1 cellular context compared by ENCODE assay signal in genomic region chr6:28807682-28808280, GRCh38.
TF ChIP-seq lines count a peak whose summit lies in the region.

No MANE protein-coding gene starts in this region.

TF ChIP-seq in HCT116, 20 proteins besides CTCF, POLR2A, EP300 and RAD21 (continued from another document):
- TF ChIP-seq ZBTB33 (IDR thresholded peaks at IDR 0.05; ENCODE audit: extremely low read depth, insufficient replicate concordance, low read length) (peak; percentile 80), JUND (IDR thresholded peaks at IDR 0.05) (no peak), TCF7L2 (IDR thresholded peaks at IDR 0.05; ENCODE audit: borderline replicate concordance, extremely low read depth, insufficient read depth, insufficient read length) (peak; percentile 17), ATF3 (IDR thresholded peaks at IDR 0.05) (peak; percentile 96), EGR1 (IDR thresholded peaks at IDR 0.05; ENCODE audit: low read depth) (no peak), ELF1 (IDR thresholded peaks at IDR 0.05; ENCODE audit: borderline replicate concordance, low read depth) (no peak), REST (IDR thresholded peaks at IDR 0.05; ENCODE audit: low read depth) (no peak)
